15 cellular contexts compared by ENCODE assay signal in the genomic region with DNA sequence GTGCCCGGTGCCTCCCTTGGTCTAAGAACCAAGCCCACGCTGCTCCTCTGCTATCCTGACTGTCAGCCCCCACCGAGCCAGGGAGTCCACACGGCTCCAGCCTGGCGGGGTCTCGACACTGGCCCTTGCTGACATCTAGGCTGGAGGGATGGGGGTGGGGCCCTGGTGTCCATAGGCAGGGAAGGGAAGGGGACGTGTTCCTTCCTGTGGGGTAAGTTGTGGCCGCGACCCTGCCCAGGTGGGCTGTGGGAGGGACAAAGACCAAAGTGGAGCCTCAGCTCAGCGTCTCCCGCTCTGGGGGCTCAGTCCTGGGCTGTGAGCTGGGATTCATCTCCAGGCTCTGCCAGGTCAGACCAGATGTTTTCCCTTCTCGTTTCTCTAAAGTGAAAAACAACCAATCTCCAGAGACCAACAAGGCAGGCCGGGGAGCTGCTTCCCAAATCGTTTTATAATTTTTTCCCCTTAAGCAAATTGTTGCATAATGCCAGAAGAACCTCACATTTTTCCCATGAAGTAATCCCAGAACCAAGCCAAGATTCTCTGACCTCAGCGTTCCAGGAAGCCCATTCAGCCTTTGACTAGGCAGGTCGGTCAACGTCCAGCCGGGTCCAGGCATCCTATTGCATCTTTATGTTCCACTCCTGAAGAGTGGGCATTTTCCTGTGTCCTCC.
DNase-seq lines count a peak whose midpoint lies in the region; ATAC-seq and TF ChIP-seq lines count a peak whose summit lies in the region.
"Had no signal": no experiment of that assay in that cellular context is flagged by ENCODE, and none has a peak within 500 bp of the region (broad histone marks: within the 10 kb centered on the region; RNA-seq: fewer than 3 reads in every experiment).

No MANE protein-coding gene starts in this region.

- no peaks in the 10 kb centered on the region for H3K4me1 Mint-ChIP-seq in T-helper 17 cell
- H3K4me1 Mint-ChIP-seq in activated naive CD8-positive, alpha-beta T cell treated with anti-CD3 and anti-CD28 coated beads for 36 hours, result peaks cover 9% of the 10 kb centered on the region

- intact Hi-C loops in psoas muscle (cut with DNase I), result no loop called here

- H3K36me3 ChIP-seq in gastroesophageal sphincter, result peaks cover 0 to 71% of the 10 kb centered on the region in 2 donors
- H3K36me3 ChIP-seq in psoas muscle (ENCODE audit: insufficient read depth in 1 of 2, low read depth in 1 of 2), result peaks cover 0 to 9% of the 10 kb centered on the region in 2 donors
- H3K36me3 ChIP-seq: BE2C had no signal

- H3K4me1 ChIP-seq in gastroesophageal sphincter, result peaks cover 0 to 29% (median 6%) of the 10 kb centered on the region in 3 donors
- no peaks in the 10 kb centered on the region for H3K4me1 ChIP-seq in psoas muscle
- H3K4me1 ChIP-seq: BE2C had no signal

- no peak for TF ChIP-seq EP300 in gastroesophageal sphincter (IDR thresholded peaks at IDR 0.05)

- WGBS in gastroesophageal sphincter (ENCODE audit: low coverage in 1 of 2), 2 donors, result 19% methylated on average over 5 of the region's 18 CpGs; no CpG with 5 or more reads in 1 of the 2 donors
- WGBS in psoas muscle, 3 donors, result 25 to 31% (median 30%) methylated on average over 18 of the region's 18 CpGs

- no peak for TF ChIP-seq POLR2A in gastroesophageal sphincter (IDR thresholded peaks at IDR 0.05)

- no peaks in the 10 kb centered on the region for H3K9me3 Mint-ChIP-seq in activated naive CD8-positive, alpha-beta T cell treated with anti-CD3 and anti-CD28 coated beads for 36 hours
- H3K9me3 Mint-ChIP-seq: activated naive CD4-positive, alpha-beta T cell treated with anti-CD3 and anti-CD28 coated beads for 36 hours had no signal

- H3K36me3 Mint-ChIP-seq in T-helper 17 cell (ENCODE audit: low read depth), result no peaks in the 10 kb centered on the region
- peaks cover 2% of the 10 kb centered on the region for H3K36me3 Mint-ChIP-seq in activated naive CD8-positive, alpha-beta T cell treated with anti-CD3 and anti-CD28 coated beads for 36 hours

- TF ChIP-seq CTCF in gastroesophageal sphincter (IDR thresholded peaks at IDR 0.05) (no peak), psoas muscle (IDR thresholded peaks at IDR 0.05) (no peak)

- H3K9me3 ChIP-seq in T-helper 17 cell (ENCODE audit: control insufficient read depth, low read length, poor library complexity, severe bottlenecking), result no peaks in the 10 kb centered on the region
- no peaks in the 10 kb centered on the region for H3K9me3 ChIP-seq in gastroesophageal sphincter
- H3K9me3 ChIP-seq in psoas muscle, result no peaks in the 10 kb centered on the region
- H3K9me3 ChIP-seq: BE2C had no signal

- H3K4me3 ChIP-seq in gastroesophageal sphincter, result no peak overlapping the region
- H3K4me3 ChIP-seq in psoas muscle, result no peak overlapping the region
- H3K4me3 ChIP-seq: GM12878 had no signal

- DNase-seq in AG08396 (ENCODE audit: low spot score) (peak; percentile 74), T-helper 17 cell (no peak), psoas muscle (peak in 1 of 2 donors; percentile 71), NCI-H82 (lab: John Stamatoyannopoulos, UW) (no peak)
- DNase-seq in activated naive CD8-positive, alpha-beta T cell treated with anti-CD3 and anti-CD28 coated beads for 36 hours, result no peak
- DNase-seq: activated naive CD4-positive, alpha-beta T cell treated with anti-CD3 and anti-CD28 coated beads for 36 hours; BE2C; erythroblast; midbrain; stimulated activated CD4-positive, alpha-beta T cell treated with anti-CD3 and anti-CD28 coated beads, Interleukin-4, amount 100 ng/mL, for 24 hours had no signal

- H3K27ac ChIP-seq in gastroesophageal sphincter, result peak overlapping the region in 3 of 4 donors; percentile 73 to 83 (median 75)
- peak overlapping the region; percentile 55 for H3K27ac ChIP-seq in psoas muscle

- H3K27me3 ChIP-seq in gastroesophageal sphincter (no peaks in the 10 kb centered on the region), psoas muscle (ENCODE audit: insufficient read depth in 3 of 3, low read length in 2 of 3) (peaks cover 0 to 4% (median 0%) of the 10 kb centered on the region in 3 donors)
- H3K27me3 ChIP-seq: BE2C had no signal

- no peaks in the 10 kb centered on the region for H3K27me3 Mint-ChIP-seq in T-helper 17 cell
- no peaks in the 10 kb centered on the region for H3K27me3 Mint-ChIP-seq in activated naive CD8-positive, alpha-beta T cell treated with anti-CD3 and anti-CD28 coated beads for 36 hours

- H3K27ac Mint-ChIP-seq in T-helper 17 cell, result peak overlapping the region; percentile 6
- no peak overlapping the region for H3K27ac Mint-ChIP-seq in activated naive CD8-positive, alpha-beta T cell treated with anti-CD3 and anti-CD28 coated beads for 36 hours
- H3K27ac Mint-ChIP-seq: activated naive CD4-positive, alpha-beta T cell treated with anti-CD3 and anti-CD28 coated beads for 36 hours had no signal

- no peak overlapping the region for H3K4me3 Mint-ChIP-seq in T-helper 17 cell
- H3K4me3 Mint-ChIP-seq in activated naive CD8-positive, alpha-beta T cell treated with anti-CD3 and anti-CD28 coated beads for 36 hours, result no peak overlapping the region
- H3K4me3 Mint-ChIP-seq: activated naive CD4-positive, alpha-beta T cell treated with anti-CD3 and anti-CD28 coated beads for 36 hours had no signal

- ATAC-seq in T-helper 17 cell (no peak), gastroesophageal sphincter (peak; percentile 71), psoas muscle (peak; percentile 20 to 67 (median 42)), HG02571 (IDR thresholded peaks at IDR 0.05; ENCODE audit: unreplicated experiment) (no peak), GM21423 (IDR thresholded peaks at IDR 0.05; ENCODE audit: unreplicated experiment) (no peak)
- ATAC-seq: Panc1 had no signal

Comparison
In these comparisons a context has a peak if more than half of its experiments do, and no peak if none do; other contexts are left out.
1. ATAC-seq: peak in gastroesophageal sphincter (single experiment) and psoas muscle (4 of 4); none in T-helper 17 cell (single experiment), HG02571 (single experiment) and GM21423 (single experiment).